ENCODE assay signal across 1 cellular context in the genomic region with DNA sequence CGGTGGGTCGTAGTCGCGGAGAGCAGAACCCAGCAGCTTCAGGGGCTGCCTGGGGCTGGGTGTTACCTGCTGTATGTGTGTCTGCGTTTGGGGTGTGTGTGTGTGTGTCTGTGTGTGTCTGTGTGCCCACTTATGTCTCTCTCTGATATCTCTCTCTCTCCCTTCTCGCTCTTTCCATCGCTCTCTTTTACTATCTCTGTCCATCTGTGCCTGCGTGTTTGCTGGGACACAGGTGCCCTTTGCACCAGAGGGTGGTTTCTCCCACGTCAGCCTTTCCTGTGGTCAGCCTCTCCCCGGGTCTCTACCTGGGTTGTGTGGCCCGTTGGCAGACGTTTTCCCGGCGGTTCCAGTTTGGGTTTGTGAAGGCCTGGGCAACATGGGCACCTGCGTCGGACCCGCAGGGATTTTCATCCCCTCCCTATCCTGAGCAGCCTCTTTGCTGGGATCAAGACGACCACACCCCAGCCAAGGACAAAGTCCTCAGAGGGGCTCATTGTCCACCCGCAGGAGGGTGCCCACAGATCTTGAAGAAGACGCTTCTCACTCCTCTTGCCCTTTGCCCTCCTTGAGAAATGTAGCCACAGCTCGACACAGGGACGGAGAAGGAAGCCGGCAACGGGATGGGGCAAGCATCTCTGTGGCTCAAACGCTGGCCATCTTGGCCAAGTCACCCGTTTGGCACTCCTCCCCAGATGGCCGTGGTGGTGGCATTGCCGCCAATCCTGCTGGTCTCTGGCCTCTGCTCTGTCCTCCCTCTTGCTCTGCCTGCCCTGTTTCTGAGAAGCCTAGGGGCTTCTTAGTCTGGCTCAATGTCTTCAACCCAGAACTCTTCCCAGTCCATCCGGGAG.
TF ChIP-seq lines count a peak whose summit lies in the region.

No MANE protein-coding gene starts in this region.

TF ChIP-seq in WTC11, 78 proteins besides CTCF, POLR2A, EP300 and RAD21 (continued from another document):
- no peak for TF ChIP-seq HMGXB4 (CRISPR knock-in tag; IDR thresholded peaks at IDR 0.05)
- no peak for TF ChIP-seq GABPB1 (CRISPR knock-in tag; IDR thresholded peaks at IDR 0.05)
- TF ChIP-seq GTF2I (CRISPR knock-in tag; conservative IDR thresholded peaks at IDR 0.05), result no peak
- no peak for TF ChIP-seq ZNF121 (CRISPR knock-in tag; IDR thresholded peaks at IDR 0.05)
- no peak for TF ChIP-seq ETV6 (CRISPR knock-in tag; IDR thresholded peaks at IDR 0.05)
- TF ChIP-seq ATF6 (CRISPR knock-in tag; IDR thresholded peaks at IDR 0.05), result no peak
- no peak for TF ChIP-seq EMX1 (CRISPR knock-in tag; IDR thresholded peaks at IDR 0.05)
- no peak for TF ChIP-seq ZNF423 (CRISPR knock-in tag; IDR thresholded peaks at IDR 0.05)
- TF ChIP-seq, protein P1, sequence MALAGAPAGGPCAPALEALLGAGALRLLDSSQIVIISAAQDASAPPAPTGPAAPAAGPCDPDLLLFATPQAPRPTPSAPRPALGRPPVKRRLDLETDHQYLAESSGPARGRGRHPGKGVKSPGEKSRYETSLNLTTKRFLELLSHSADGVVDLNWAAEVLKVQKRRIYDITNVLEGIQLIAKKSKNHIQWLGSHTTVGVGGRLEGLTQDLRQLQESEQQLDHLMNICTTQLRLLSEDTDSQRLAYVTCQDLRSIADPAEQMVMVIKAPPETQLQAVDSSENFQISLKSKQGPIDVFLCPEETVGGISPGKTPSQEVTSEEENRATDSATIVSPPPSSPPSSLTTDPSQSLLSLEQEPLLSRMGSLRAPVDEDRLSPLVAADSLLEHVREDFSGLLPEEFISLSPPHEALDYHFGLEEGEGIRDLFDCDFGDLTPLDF (CRISPR knock-in tag; IDR thresholded peaks at IDR 0.05), result no peak
- no peak for TF ChIP-seq USF1 (CRISPR knock-in tag; IDR thresholded peaks at IDR 0.05)
- TF ChIP-seq ZNF219 (CRISPR knock-in tag; IDR thresholded peaks at IDR 0.05; ENCODE audit: borderline replicate concordance), result no peak
